ENCODE assay signal across 20 cellular contexts in the genomic region with DNA sequence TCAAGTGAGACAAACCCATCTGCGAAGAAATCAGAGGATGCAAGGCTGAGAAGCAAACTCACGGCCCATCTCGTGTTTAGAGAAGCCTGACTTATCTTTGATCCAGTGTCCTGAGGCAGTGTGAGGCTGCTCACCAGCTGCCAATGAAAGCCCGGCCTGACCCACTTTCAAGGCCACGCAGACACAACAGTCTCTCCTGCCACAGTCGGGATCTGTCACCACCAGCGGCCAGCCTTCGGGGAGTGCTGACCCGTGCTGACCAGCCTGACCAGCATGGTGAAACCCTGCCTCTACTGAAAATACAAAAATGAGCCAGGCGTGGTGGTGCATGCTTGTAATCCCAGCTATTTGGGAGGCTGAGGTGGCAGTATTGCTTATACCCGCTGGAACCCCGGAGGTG.
"Had no signal": no experiment of that assay in that cellular context is flagged by ENCODE, and none has a peak within 500 bp of the region (broad histone marks: within the 10 kb centered on the region; RNA-seq: fewer than 3 reads in every experiment).

No MANE protein-coding gene starts in this region.

- H3K4me1 ChIP-seq: heart right ventricle, pancreas, sigmoid colon, upper lobe of right lung had no signal

- DNase-seq: activated CD4-positive, alpha-beta T cell treated with anti-CD3 and anti-CD28 coated beads, Interleukin-2, amount 10 ng/mL, durations not matched to agents 24 days and 14 days; activated CD8-positive, alpha-beta memory T cell treated with anti-CD3 and anti-CD28 coated beads, Interleukin-2, amount 10 ng/mL, durations not matched to agents 7 days and 5 days; activated CD8-positive, alpha-beta T cell treated with anti-CD3 and anti-CD28 coated beads for 36 hours; activated effector memory CD4-positive, alpha-beta T cell treated with anti-CD3 and anti-CD28 coated beads, Interleukin-2, amount 50 U/mL, for 16 hours; activated naive CD4-positive, alpha-beta T cell treated with anti-CD3 and anti-CD28 coated beads, Interleukin-2, amount 10 ng/mL, durations not matched to agents 7 days and 5 days; activated T-cell treated with anti-CD3 and anti-CD28 coated beads for 4 hours; cerebellar nuclear complex; cortex of kidney; endodermal cell; heart right ventricle; islet precursor cell; naive thymus-derived CD4-positive, alpha-beta T cell; pancreas; sigmoid colon; stimulated activated CD4-positive, alpha-beta T cell treated with anti-CD3 and anti-CD28 coated beads, Interleukin-15, amount 100 ng/mL, for 24 hours; T-helper 17 cell; upper lobe of right lung had no signal

- H3K27ac ChIP-seq: heart right ventricle, pancreas, sigmoid colon, upper lobe of right lung had no signal

- FAIRE-seq: pancreas had no signal

- H3K9me3 ChIP-seq: heart right ventricle, pancreas, sigmoid colon, upper lobe of right lung had no signal

- H3K36me3 ChIP-seq: heart right ventricle, pancreas, sigmoid colon, upper lobe of right lung had no signal

- ATAC-seq: activated CD8-positive, alpha-beta memory T cell treated with anti-CD3 and anti-CD28 coated beads, Interleukin-2, amount 10 ng/mL, durations not matched to agents 7 days and 5 days; activated CD8-positive, alpha-beta T cell treated with anti-CD3 and anti-CD28 coated beads for 36 hours; naive thymus-derived CD4-positive, alpha-beta T cell; pancreas; stimulated activated memory B cell treated with anti-CD40 and anti-IgM and Interleukin-4, amounts not matched to agents 10 μg/mL and 1 μg/mL and 100 μg/mL, for 72 hours; T-helper 17 cell; upper lobe of right lung had no signal

- H3K4me2 ChIP-seq: smooth muscle cell had no signal

- H3K27me3 ChIP-seq: heart right ventricle, pancreas, upper lobe of right lung had no signal

- H3K4me3 ChIP-seq: heart right ventricle, lung, pancreas, sigmoid colon, smooth muscle cell, upper lobe of right lung had no signal
